Comparison of ENCODE assay signal across 14 cellular contexts in the genomic region with DNA sequence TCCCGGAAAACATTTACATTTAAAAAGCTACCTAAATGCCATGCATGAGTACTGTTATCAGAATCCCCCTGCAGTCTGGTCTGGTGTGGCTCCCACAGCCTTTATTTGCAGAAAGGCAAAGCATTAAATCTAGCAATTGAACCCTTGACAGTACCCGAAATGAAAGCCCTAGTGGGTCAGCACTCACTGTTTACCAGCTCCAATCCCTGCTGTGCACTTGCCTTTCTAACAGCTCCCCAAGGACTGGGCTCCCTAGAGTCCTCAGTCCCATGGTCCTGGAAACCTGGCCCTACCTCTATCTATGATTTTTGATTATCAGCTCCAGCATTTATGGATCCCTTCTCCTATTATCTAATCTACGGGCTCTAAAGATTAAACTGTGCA. TPM values are rescaled to one million over a fixed set of nuclear protein-coding genes. Genes with fewer than 3 reads are reported as not detected.
A peak's percentile ranks its signal among the peaks of the same experiment; 100 is the strongest.
DNase-seq lines count a peak whose midpoint lies in the region; TF ChIP-seq lines count a peak whose summit lies in the region.
"Had no signal": no experiment of that assay in that cellular context is flagged by ENCODE, and none has a peak within 500 bp of the region (broad histone marks: within the 10 kb centered on the region; RNA-seq: fewer than 3 reads in every experiment).

No MANE protein-coding gene starts in this region.

- H3K9me2 ChIP-seq in SK-N-SH = no peaks in the 10 kb centered on the region

- H3K4me3 ChIP-seq in sigmoid colon = no peak overlapping the region
- H3K4me3 ChIP-seq in SK-N-SH (ENCODE audit: low read depth in 2 of 2, low read length in 1 of 2) = no peak overlapping the region

- no peak for TF ChIP-seq CTCF in endothelial cell (IDR thresholded peaks at IDR 0.05; ENCODE audit: unreplicated experiment)
- no peak for TF ChIP-seq CTCF in sigmoid colon (IDR thresholded peaks at IDR 0.05)
- TF ChIP-seq CTCF in SK-N-SH (IDR thresholded peaks at IDR 0.05) = no peak

- intact Hi-C loops in sigmoid colon (cut with DNase I) = no loop called here

- H3K4me1 ChIP-seq in sigmoid colon = peaks cover 0 to 5% (median 0%) of the 10 kb centered on the region in 4 donors
- H3K4me1 ChIP-seq in SK-N-SH (ENCODE audit: control insufficient read depth in 1 of 2, insufficient read depth in 2 of 2, low read depth in 1 of 2, low read length in 1 of 2) = 0 out of 4 replicates have a peak, but pooled peaks cover 0 to 4% of the 10 kb centered on the region in 2 experiments

- no peaks in the 10 kb centered on the region for H4K20me1 ChIP-seq in SK-N-SH (ENCODE audit: insufficient read depth)

- H3K27me3 ChIP-seq in sigmoid colon = no peaks in the 10 kb centered on the region
- H3K27me3 ChIP-seq in SK-N-SH (ENCODE audit: insufficient read depth) = no peaks in the 10 kb centered on the region

- H3K27ac Mint-ChIP-seq in endothelial cell (ENCODE audit: unreplicated experiment) = peak overlapping the region; percentile 89
- H3K27ac Mint-ChIP-seq: activated CD8-positive, alpha-beta T cell treated with anti-CD3 and anti-CD28 coated beads for 36 hours; activated naive CD4-positive, alpha-beta T cell treated with anti-CD3 and anti-CD28 coated beads, Interleukin-2, amount 50 U/mL, for 72 hours; CD4-positive, alpha-beta T cell had no signal

- POLR2A ChIA-PET in SK-N-SH (lab: Yijun Ruan, JAX) = no interaction called here

- CTCF ChIA-PET in SK-N-SH (lab: Yijun Ruan, JAX) = interaction anchor here (0.8 to 1.2 kb wide), 2 partner anchors 23 to 104 kb away, joined by 3 read pairs; no protein-coding TSS in a partner anchor

- 43 to 80% methylated on average over 3 of the region's 3 CpGs for WGBS in sigmoid colon, 2 donors
- 79% methylated on average over 3 of the region's 3 CpGs for WGBS in SK-N-SH (ENCODE audit: low lambda C conversion rate)

- H3K9me3 ChIP-seq in sigmoid colon = no peaks in the 10 kb centered on the region
- H3K9me3 ChIP-seq in SK-N-SH = no peaks in the 10 kb centered on the region

- H3K79me2 ChIP-seq in SK-N-SH (ENCODE audit: insufficient read depth) = no peaks in the 10 kb centered on the region

- H3F3A ChIP-seq in SK-N-SH (replicated peaks; ENCODE audit: insufficient read depth) = no peaks in the 10 kb centered on the region

- H3K4me2 ChIP-seq in SK-N-SH = no peak overlapping the region

- H3K4me1 Mint-ChIP-seq in endothelial cell (ENCODE audit: unreplicated experiment) = peaks cover 13% of the 10 kb centered on the region

- TF ChIP-seq EP300 in sigmoid colon (IDR thresholded peaks at IDR 0.05) (no peak), SK-N-SH (IDR thresholded peaks at IDR 0.05; ENCODE audit: borderline replicate concordance in 1 of 2, low read depth in 1 of 2, low read length in 1 of 2) (no peak)

- H3K36me3 ChIP-seq in sigmoid colon (no peaks in the 10 kb centered on the region), SK-N-SH (replicated peaks in 1 of 2; ENCODE audit: control insufficient read depth in 1 of 2, insufficient read depth in 2 of 2, low read length in 1 of 2) (no peaks in the 10 kb centered on the region)

- no peak overlapping the region for H3K4me3 Mint-ChIP-seq in endothelial cell (ENCODE audit: unreplicated experiment)
- H3K4me3 Mint-ChIP-seq: activated CD8-positive, alpha-beta T cell treated with anti-CD3 and anti-CD28 coated beads for 36 hours; CD4-positive, alpha-beta T cell had no signal

- no peaks in the 10 kb centered on the region for H3K9me3 Mint-ChIP-seq in endothelial cell (ENCODE audit: unreplicated experiment)
- H3K9me3 Mint-ChIP-seq: activated CD8-positive, alpha-beta T cell treated with anti-CD3 and anti-CD28 coated beads for 36 hours; CD4-positive, alpha-beta T cell; naive thymus-derived CD8-positive, alpha-beta T cell had no signal

- no peaks in the 10 kb centered on the region for H3K36me3 Mint-ChIP-seq in endothelial cell (ENCODE audit: low read depth, unreplicated experiment)
- H3K36me3 Mint-ChIP-seq: activated naive CD4-positive, alpha-beta T cell treated with anti-CD3 and anti-CD28 coated beads, Interleukin-2, amount 50 U/mL, for 72 hours; naive thymus-derived CD8-positive, alpha-beta T cell had no signal

- H3K9ac ChIP-seq in SK-N-SH = no peak overlapping the region

- DNase-seq in DMS153 (lab: John Stamatoyannopoulos, UW) = peak; percentile 69
- DNase-seq in NCI-H146 (lab: John Stamatoyannopoulos, UW) = peak; percentile 46
- DNase-seq in endothelial cell (ENCODE audit: low spot score) = no peak
- no peak for DNase-seq in sigmoid colon
- no peak for DNase-seq in nucleus accumbens (lab: John Stamatoyannopoulos, UW)
- no peak for DNase-seq in DMS79 treated with DMSO at 0.1 percent for 48 hours (lab: John Stamatoyannopoulos, UW)
- no peak for DNase-seq in NCI-H1105 treated with DMSO at 0.1 percent for 48 hours (lab: John Stamatoyannopoulos, UW)
- DNase-seq in SK-N-SH = no peak
- DNase-seq: activated CD8-positive, alpha-beta T cell treated with anti-CD3 and anti-CD28 coated beads for 36 hours; CD4-positive, alpha-beta T cell; effector memory CD4-positive, alpha-beta T cell; naive thymus-derived CD8-positive, alpha-beta T cell; T-helper 1 cell had no signal

- H3K27ac ChIP-seq in sigmoid colon (peak overlapping the region in 3 of 4 donors; percentile 23 to 61 (median 39)), SK-N-SH (ENCODE audit: low read depth in 2 of 2, low read length in 1 of 2) (no peak overlapping the region)

- no peak overlapping the region for H2AFZ ChIP-seq in SK-N-SH (ENCODE audit: low read depth)

- TF ChIP-seq POLR2A in sigmoid colon (IDR thresholded peaks at IDR 0.05) = no peak

- peaks cover 1% of the 10 kb centered on the region for H3K27me3 Mint-ChIP-seq in endothelial cell (ENCODE audit: unreplicated experiment)
- H3K27me3 Mint-ChIP-seq: CD4-positive, alpha-beta T cell had no signal

- TF ChIP-seq RAD21 in SK-N-SH (IDR thresholded peaks at IDR 0.05; ENCODE audit: low read length) = no peak

TF ChIP-seq in SK-N-SH, 30 proteins besides CTCF, POLR2A, EP300 and RAD21:
- TF ChIP-seq MEF2A (IDR thresholded peaks at IDR 0.05; ENCODE audit: borderline replicate concordance, low read depth) (no peak), MXI1 (IDR thresholded peaks at IDR 0.05; ENCODE audit: low read depth, low read length) (no peak), FOSL2 (IDR thresholded peaks at IDR 0.05; ENCODE audit: borderline replicate concordance, low read depth) (no peak), SMC3 (IDR thresholded peaks at IDR 0.05; ENCODE audit: low read depth, low read length) (no peak), YY1 (IDR thresholded peaks at IDR 0.05; ENCODE audit: low read depth) (no peak), JUND (IDR thresholded peaks at IDR 0.05) (no peak), FOXJ3 (CRISPR knock-in tag; IDR thresholded peaks at IDR 0.05) (no peak), GABPA (IDR thresholded peaks at IDR 0.05; ENCODE audit: low read depth) (no peak), EZH2phosphoT487 (IDR thresholded peaks at IDR 0.05; ENCODE audit: borderline replicate concordance, low read depth) (no peak), RXRA (IDR thresholded peaks at IDR 0.05; ENCODE audit: borderline replicate concordance, low read depth) (no peak), NRF1 (IDR thresholded peaks at IDR 0.05; ENCODE audit: low read depth, low read length) (no peak), GATA2 (CRISPR knock-in tag; IDR thresholded peaks at IDR 0.05) (no peak), NFIC (IDR thresholded peaks at IDR 0.05; ENCODE audit: borderline replicate concordance) (no peak), SIN3A (IDR thresholded peaks at IDR 0.05; ENCODE audit: borderline replicate concordance, low read depth, low read length) (no peak)
- TF ChIP-seq, protein P1, sequence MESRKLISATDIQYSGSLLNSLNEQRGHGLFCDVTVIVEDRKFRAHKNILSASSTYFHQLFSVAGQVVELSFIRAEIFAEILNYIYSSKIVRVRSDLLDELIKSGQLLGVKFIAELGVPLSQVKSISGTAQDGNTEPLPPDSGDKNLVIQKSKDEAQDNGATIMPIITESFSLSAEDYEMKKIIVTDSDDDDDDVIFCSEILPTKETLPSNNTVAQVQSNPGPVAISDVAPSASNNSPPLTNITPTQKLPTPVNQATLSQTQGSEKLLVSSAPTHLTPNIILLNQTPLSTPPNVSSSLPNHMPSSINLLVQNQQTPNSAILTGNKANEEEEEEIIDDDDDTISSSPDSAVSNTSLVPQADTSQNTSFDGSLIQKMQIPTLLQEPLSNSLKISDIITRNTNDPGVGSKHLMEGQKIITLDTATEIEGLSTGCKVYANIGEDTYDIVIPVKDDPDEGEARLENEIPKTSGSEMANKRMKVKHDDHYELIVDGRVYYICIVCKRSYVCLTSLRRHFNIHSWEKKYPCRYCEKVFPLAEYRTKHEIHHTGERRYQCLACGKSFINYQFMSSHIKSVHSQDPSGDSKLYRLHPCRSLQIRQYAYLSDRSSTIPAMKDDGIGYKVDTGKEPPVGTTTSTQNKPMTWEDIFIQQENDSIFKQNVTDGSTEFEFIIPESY (IDR thresholded peaks at IDR 0.05; ENCODE audit: borderline replicate concordance, low read depth) = no peak
- TF ChIP-seq, protein P2, sequence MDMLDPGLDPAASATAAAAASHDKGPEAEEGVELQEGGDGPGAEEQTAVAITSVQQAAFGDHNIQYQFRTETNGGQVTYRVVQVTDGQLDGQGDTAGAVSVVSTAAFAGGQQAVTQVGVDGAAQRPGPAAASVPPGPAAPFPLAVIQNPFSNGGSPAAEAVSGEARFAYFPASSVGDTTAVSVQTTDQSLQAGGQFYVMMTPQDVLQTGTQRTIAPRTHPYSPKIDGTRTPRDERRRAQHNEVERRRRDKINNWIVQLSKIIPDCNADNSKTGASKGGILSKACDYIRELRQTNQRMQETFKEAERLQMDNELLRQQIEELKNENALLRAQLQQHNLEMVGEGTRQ (IDR thresholded peaks at IDR 0.05; ENCODE audit: borderline replicate concordance, low read depth, low read length) = no peak
- TF ChIP-seq, protein P3, sequence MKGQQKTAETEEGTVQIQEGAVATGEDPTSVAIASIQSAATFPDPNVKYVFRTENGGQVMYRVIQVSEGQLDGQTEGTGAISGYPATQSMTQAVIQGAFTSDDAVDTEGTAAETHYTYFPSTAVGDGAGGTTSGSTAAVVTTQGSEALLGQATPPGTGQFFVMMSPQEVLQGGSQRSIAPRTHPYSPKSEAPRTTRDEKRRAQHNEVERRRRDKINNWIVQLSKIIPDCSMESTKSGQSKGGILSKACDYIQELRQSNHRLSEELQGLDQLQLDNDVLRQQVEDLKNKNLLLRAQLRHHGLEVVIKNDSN (IDR thresholded peaks at IDR 0.05; ENCODE audit: borderline replicate concordance, low read depth) = no peak

RNA-seq across cellular contexts. Expression of a gene that starts 1.9 kb away (rescaled TPM):
- total RNA-seq in endothelial cell (ENCODE audit: unreplicated experiment) = 0.69 TPM
- under 1 TPM in 2 of 4 donors, not detected in 2; under 0.01 to 0.28 TPM for total RNA-seq in sigmoid colon
- polyA plus RNA-seq in sigmoid colon = 1 to 10 TPM in 2 of 3 donors, under 1 TPM in 1; 0.60 to 2.1 (median 1.4) TPM
- not detected in 2 replicates for polyA plus RNA-seq in SK-N-SH (2012; rRNA removed)
- polyA plus RNA-seq in SK-N-SH (2012; cell fraction: cytosol; rRNA removed) = not detected in 2 replicates
- not detected in 2 replicates for polyA plus RNA-seq in SK-N-SH (2012; cell fraction: nucleus; rRNA removed)
- total RNA-seq: activated naive CD4-positive, alpha-beta T cell treated with anti-CD3 and anti-CD28 coated beads, Interleukin-2, amount 50 U/mL, for 72 hours had no signal
- polyA plus RNA-seq: naive thymus-derived CD8-positive, alpha-beta T cell had no signal

Comparison
In these comparisons a context has a peak if more than half of its experiments do, and no peak if none do; other contexts are left out.
1. DNase-seq: peak in DMS153 (single experiment) and NCI-H146 (single experiment); none in endothelial cell (single experiment), sigmoid colon (single experiment), nucleus accumbens (0 of 56), DMS79 treated with DMSO at 0.1 percent for 48 hours (single experiment), NCI-H1105 treated with DMSO at 0.1 percent for 48 hours (single experiment) and SK-N-SH (single experiment).
2. H3K27ac ChIP-seq: peak in sigmoid colon (3 of 4); none in SK-N-SH (0 of 2).